Comparison of ENCODE assay signal across 8 cellular contexts in the genomic region with DNA sequence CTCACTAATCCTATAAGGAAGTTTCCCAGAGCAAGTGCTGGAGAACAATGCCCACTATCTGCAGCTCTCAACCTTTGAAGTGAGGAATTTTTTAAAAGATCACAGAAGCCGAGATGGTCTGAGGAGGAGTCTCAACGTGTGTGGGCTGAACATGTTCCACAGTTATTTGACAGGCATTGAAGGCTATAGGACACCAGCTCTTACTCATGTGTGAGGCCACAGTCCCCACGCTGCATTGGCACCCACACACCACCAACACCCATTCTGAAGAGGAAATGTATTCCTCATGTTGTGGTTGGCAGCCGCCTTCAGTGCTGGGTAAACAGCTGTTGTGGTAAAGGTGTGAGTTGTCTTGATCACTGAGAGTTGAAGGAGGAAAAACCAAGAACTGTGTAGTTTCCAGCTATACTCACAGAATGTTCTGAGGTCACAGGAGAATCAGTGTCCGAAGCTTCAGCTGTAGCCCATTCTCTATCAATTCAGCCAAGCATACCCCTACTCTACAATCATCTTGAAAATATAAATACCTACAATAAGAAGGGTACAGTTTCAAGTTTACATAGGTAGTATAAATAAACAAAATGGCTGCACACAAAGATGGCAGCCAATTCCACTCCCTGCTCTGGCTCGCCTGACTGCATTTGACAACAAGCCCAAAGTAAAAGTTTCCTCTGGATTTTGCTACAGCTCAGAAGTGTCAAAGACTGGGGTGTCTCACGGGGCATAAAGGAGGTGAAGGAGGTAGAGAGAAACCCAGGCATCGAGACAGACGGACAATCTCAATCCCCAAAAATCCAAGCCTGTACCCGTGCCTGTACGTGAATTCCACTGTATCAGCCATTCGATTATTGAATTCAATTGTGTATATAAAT. TPM values are rescaled to one million over a fixed set of nuclear protein-coding genes. Genes with fewer than 3 reads are reported as not detected.
DNase-seq lines count a peak whose midpoint lies in the region; ATAC-seq, FAIRE-seq and TF ChIP-seq lines count a peak whose summit lies in the region.

No MANE protein-coding gene starts in this region.

- no peaks in the 10 kb centered on the region for H3K9me1 ChIP-seq in keratinocyte (ENCODE audit: control insufficient read depth, extremely low read depth, insufficient read depth, low read length)

- no peaks in the 10 kb centered on the region for H3K27me3 ChIP-seq in keratinocyte (ENCODE audit: control insufficient read depth, extremely low read depth, insufficient read depth, low read length)

- peaks cover 49% of the 10 kb centered on the region for H3K36me3 Mint-ChIP-seq in activated CD8-positive, alpha-beta T cell treated with anti-CD3 and anti-CD28 coated beads for 36 hours (ENCODE audit: low read depth)
- no peaks in the 10 kb centered on the region for H3K36me3 Mint-ChIP-seq in stimulated activated effector memory CD8-positive, alpha-beta T cell treated with anti-CD3 and anti-CD28 coated beads, Interleukin-12 subunit alpha, Interleukin-12 subunit beta, amount 100 ng/mL, for 72 hours
- peaks cover 6% of the 10 kb centered on the region; the same call in 1 of the 2 replicates for H3K36me3 Mint-ChIP-seq in WTC11

- peaks cover 10% of the 10 kb centered on the region for H3K9me3 Mint-ChIP-seq in activated CD8-positive, alpha-beta T cell treated with anti-CD3 and anti-CD28 coated beads for 36 hours
- peaks cover 5% of the 10 kb centered on the region for H3K9me3 Mint-ChIP-seq in stimulated activated effector memory CD8-positive, alpha-beta T cell treated with anti-CD3 and anti-CD28 coated beads, Interleukin-12 subunit alpha, Interleukin-12 subunit beta, amount 100 ng/mL, for 72 hours
- peaks cover 16% of the 10 kb centered on the region for H3K9me3 Mint-ChIP-seq in WTC11

- no peaks in the 10 kb centered on the region for H3K27me3 Mint-ChIP-seq in activated CD8-positive, alpha-beta T cell treated with anti-CD3 and anti-CD28 coated beads for 36 hours
- H3K27me3 Mint-ChIP-seq in WTC11 (ENCODE audit: low read depth): no peaks in the 10 kb centered on the region

- H3K4me1 ChIP-seq in keratinocyte (ENCODE audit: control insufficient read depth, extremely low read depth, insufficient read depth, low read length): no peaks in the 10 kb centered on the region

- H3K27ac Mint-ChIP-seq in activated CD8-positive, alpha-beta T cell treated with anti-CD3 and anti-CD28 coated beads for 36 hours: no peak overlapping the region
- no peak overlapping the region for H3K27ac Mint-ChIP-seq in stimulated activated effector memory CD8-positive, alpha-beta T cell treated with anti-CD3 and anti-CD28 coated beads, Interleukin-12 subunit alpha, Interleukin-12 subunit beta, amount 100 ng/mL, for 72 hours
- H3K27ac Mint-ChIP-seq in WTC11: no peak overlapping the region

- no peak overlapping the region for H3K4me3 ChIP-seq in keratinocyte (ENCODE audit: control insufficient read depth in 2 of 3, extremely low read depth in 1 of 3, insufficient read depth in 2 of 3, low read depth in 1 of 3, low read length in 3 of 3)

- no peaks in the 10 kb centered on the region for H3K9me3 ChIP-seq in keratinocyte (ENCODE audit: control insufficient read depth, low read depth, low read length)

- no peak for TF ChIP-seq CTCF in activated CD8-positive, alpha-beta T cell treated with anti-CD3 and anti-CD28 coated beads for 36 hours (IDR thresholded peaks at IDR 0.05)
- TF ChIP-seq CTCF in keratinocyte (optimal IDR thresholded peaks at IDR 0.05 in 1 of 3, IDR thresholded peaks at IDR 0.05 in 1 of 3, conservative IDR thresholded peaks at IDR 0.05 in 1 of 3; ENCODE audit: extremely low read depth in 1 of 3, insufficient read depth in 2 of 3, low read length in 3 of 3) (no peak), WTC11 (IDR thresholded peaks at IDR 0.05) (no peak)

- POLR2A ChIA-PET in activated CD8-positive, alpha-beta T cell treated with anti-CD3 and anti-CD28 coated beads for 36 hours (lab: Charles Lee): interaction anchor here (0.6 to 4.8 kb wide), 14 partner anchors 9 to 568 kb away, joined by 3 to 42 read pairs (median 5); partner anchors contain the start of gene CD226
- POLR2A ChIA-PET in WTC11 (lab: Charles Lee): interaction anchor here (0.6 kb wide), 1 partner anchor 15 kb away, joined by 3 read pairs; no protein-coding TSS in a partner anchor

- DNase-seq in GM19239 (ENCODE audit: insufficient read length, low spot score) (no peak), keratinocyte (ENCODE audit: low read depth, low spot score) (no peak), pons (ENCODE audit: low spot score) (no peak), KG1 (lab: John Stamatoyannopoulos, UW) (no peak), WTC11 (ENCODE audit: low spot score) (no peak)
- DNase-seq in activated CD8-positive, alpha-beta T cell treated with anti-CD3 and anti-CD28 coated beads for 36 hours: peak; percentile 97
- DNase-seq in stimulated activated effector memory CD8-positive, alpha-beta T cell treated with anti-CD3 and anti-CD28 coated beads, Interleukin-12 subunit alpha, Interleukin-12 subunit beta, amount 100 ng/mL, for 72 hours (ENCODE audit: low spot score in 2 of 2): peak; percentile 63 to 90

- no peaks in the 10 kb centered on the region for H3K79me2 ChIP-seq in keratinocyte (ENCODE audit: control insufficient read depth, insufficient read depth, low read length)

- no peak overlapping the region for H3K9ac ChIP-seq in keratinocyte (ENCODE audit: control insufficient read depth, extremely low read depth, insufficient read depth, low read length)

- no peak overlapping the region for H3K4me2 ChIP-seq in keratinocyte (ENCODE audit: control insufficient read depth, extremely low read depth, insufficient read depth, low read depth, low read length)

- dilution Hi-C loops in keratinocyte (cut with MboI; ENCODE audit: extremely low pct_ligation_motif_present, low sequenced_read_pairs): no loop called here

- peaks cover 38% of the 10 kb centered on the region for H3K4me1 Mint-ChIP-seq in activated CD8-positive, alpha-beta T cell treated with anti-CD3 and anti-CD28 coated beads for 36 hours (ENCODE audit: low read depth)
- H3K4me1 Mint-ChIP-seq in stimulated activated effector memory CD8-positive, alpha-beta T cell treated with anti-CD3 and anti-CD28 coated beads, Interleukin-12 subunit alpha, Interleukin-12 subunit beta, amount 100 ng/mL, for 72 hours: peaks cover 32% of the 10 kb centered on the region
- peaks cover 6% of the 10 kb centered on the region for H3K4me1 Mint-ChIP-seq in WTC11

- H4K20me1 ChIP-seq in keratinocyte (ENCODE audit: control insufficient read depth, extremely low read depth, insufficient read depth, low read length): no peaks in the 10 kb centered on the region

- CTCF ChIA-PET in activated CD8-positive, alpha-beta T cell treated with anti-CD3 and anti-CD28 coated beads for 36 hours (lab: Charles Lee): interaction anchor here (1.0 to 2.6 kb wide), 7 partner anchors 9 to 47 kb away, joined by 3 to 11 read pairs (median 5); no protein-coding TSS in a partner anchor
- CTCF ChIA-PET in WTC11 (lab: Charles Lee): no interaction called here

- FAIRE-seq in GM19239 (lab: Jason Lieb, UNC) (peak; percentile 96), keratinocyte (lab: Jason Lieb, UNC) (peak; percentile 44)

- no peak overlapping the region for H2AFZ ChIP-seq in keratinocyte (ENCODE audit: control insufficient read depth, low read length)

- peaks cover 2 to 9% of the 10 kb centered on the region in 2 experiments for H3K36me3 ChIP-seq in keratinocyte (ENCODE audit: control insufficient read depth in 2 of 2, extremely low read depth in 1 of 2, insufficient read depth in 2 of 2, low read length in 2 of 2)

- no peak overlapping the region for H3K27ac ChIP-seq in keratinocyte (ENCODE audit: control insufficient read depth, insufficient read depth, low read length)

- H3K4me3 Mint-ChIP-seq in activated CD8-positive, alpha-beta T cell treated with anti-CD3 and anti-CD28 coated beads for 36 hours: no peak overlapping the region
- no peak overlapping the region for H3K4me3 Mint-ChIP-seq in stimulated activated effector memory CD8-positive, alpha-beta T cell treated with anti-CD3 and anti-CD28 coated beads, Interleukin-12 subunit alpha, Interleukin-12 subunit beta, amount 100 ng/mL, for 72 hours
- no peak overlapping the region for H3K4me3 Mint-ChIP-seq in WTC11

- ATAC-seq in HG03139 (IDR thresholded peaks at IDR 0.05; ENCODE audit: unreplicated experiment) (peak; percentile 93), WTC11 (no peak)
- ATAC-seq in activated CD8-positive, alpha-beta T cell treated with anti-CD3 and anti-CD28 coated beads for 36 hours: peak; percentile 95
- ATAC-seq in stimulated activated effector memory CD8-positive, alpha-beta T cell treated with anti-CD3 and anti-CD28 coated beads, Interleukin-12 subunit alpha, Interleukin-12 subunit beta, amount 100 ng/mL, for 72 hours: peak; percentile 100

- intact Hi-C loops in activated CD8-positive, alpha-beta T cell treated with anti-CD3 and anti-CD28 coated beads for 36 hours (cut with micrococcal nuclease): loop anchor here (1.0 to 2.0 kb wide), 3 partner anchors 10 to 47 kb away; no protein-coding TSS in a partner anchor

TF ChIP-seq in WTC11, 78 proteins besides CTCF, POLR2A, EP300 and RAD21 (continues in another document):
- no peak for TF ChIP-seq ZNF317 (CRISPR knock-in tag; IDR thresholded peaks at IDR 0.05; ENCODE audit: borderline replicate concordance, low read depth)
- no peak for TF ChIP-seq CBFB (CRISPR knock-in tag; IDR thresholded peaks at IDR 0.05; ENCODE audit: low read depth)

RNA-seq across cellular contexts. Expression of gene CD226, which starts 12.1 kb away (rescaled TPM):
- total RNA-seq in activated CD8-positive, alpha-beta T cell treated with anti-CD3 and anti-CD28 coated beads for 36 hours: 10 to 100 TPM; 41.5 to 41.7 TPM
- 0.50 to 1.3 TPM (median 1.1 TPM) in 3 replicates for polyA plus RNA-seq in keratinocyte
- 0.04 TPM for polyA plus RNA-seq in keratinocyte (2011; ENCODE audit: low read depth)
- 0.17 and 0.52 TPM in 2 replicates for polyA plus RNA-seq in keratinocyte (2011; cell fraction: cytosol; rRNA removed)
- polyA plus RNA-seq in keratinocyte (2011; cell fraction: nucleus; rRNA removed): 3.8 and 4.9 TPM in 2 replicates
- 0.21 and 0.36 TPM in 2 replicates for polyA plus RNA-seq in keratinocyte (2012; ENCODE audit: low replicate concordance)
- 2.7 to 9.2 TPM (median 6.7 TPM) in 3 replicates for polyA minus RNA-seq in keratinocyte
- polyA minus RNA-seq in keratinocyte (2011; cell fraction: cytosol; rRNA and poly(A)+ RNA removed): 3.3 TPM
- polyA minus RNA-seq in keratinocyte (2011; cell fraction: nucleus; rRNA and poly(A)+ RNA removed): 3.8 and 7.7 TPM in 2 replicates
- total RNA-seq in WTC11 (2021): 0.23 to 0.55 TPM (median 0.24 TPM) in 3 replicates

Comparison
In these comparisons a context has a peak if more than half of its experiments do, and no peak if none do; other contexts are left out.
1. DNase-seq: peak in activated CD8-positive, alpha-beta T cell treated with anti-CD3 and anti-CD28 coated beads for 36 hours (single experiment) and stimulated activated effector memory CD8-positive, alpha-beta T cell treated with anti-CD3 and anti-CD28 coated beads, Interleukin-12 subunit alpha, Interleukin-12 subunit beta, amount 100 ng/mL, for 72 hours (2 of 2); none in GM19239 (single experiment), keratinocyte (single experiment), pons (single experiment), KG1 (single experiment) and WTC11 (single experiment).
2. RNA of gene CD226, which starts 12.1 kb away (total RNA-seq): 41.5 to 41.7 TPM in activated CD8-positive, alpha-beta T cell treated with anti-CD3 and anti-CD28 coated beads for 36 hours; 0.23 to 0.55 TPM in WTC11; every median in the first group is over 10 times any median in the second.